Comparison of ENCODE assay signal across 24 cellular contexts in genomic region chr9:108108802-108109448, GRCh38.
A peak's percentile ranks its signal among the peaks of the same experiment; 100 is the strongest.
DNase-seq lines count a peak whose midpoint lies in the region; TF ChIP-seq lines count a peak whose summit lies in the region.
"Had no signal": no experiment of that assay in that cellular context is flagged by ENCODE, and none has a peak within 500 bp of the region (broad histone marks: within the 10 kb centered on the region; RNA-seq: fewer than 3 reads in every experiment).

No MANE protein-coding gene starts in this region.

- H3K27ac Mint-ChIP-seq in CD4-positive, alpha-beta memory T cell = no peak overlapping the region
- H3K27ac Mint-ChIP-seq: activated CD4-positive, alpha-beta T cell treated with anti-CD3 and anti-CD28 coated beads, Interleukin-2, amount 10 ng/mL, durations not matched to agents 7 days and 5 days; activated naive CD4-positive, alpha-beta T cell treated with anti-CD3 and anti-CD28 coated beads for 36 hours; activated T-cell treated with anti-CD3 and anti-CD28 coated beads, Interleukin-2, amount 50 U/mL, for 72 hours; effector memory CD8-positive, alpha-beta T cell; neural progenitor cell; stimulated activated effector memory CD8-positive, alpha-beta T cell treated with anti-CD3 and anti-CD28 coated beads, Interleukin-12 subunit alpha, Interleukin-12 subunit beta, amount 100 ng/mL, for 72 hours; T-helper 2 cell treated with Interferon-gamma antibody and Interleukin-4, amounts not matched to agents 5 μg/mL and 100 μg/mL, for 36 hours had no signal

- H3K4me3 Mint-ChIP-seq in CD4-positive, alpha-beta memory T cell = no peak overlapping the region
- H3K4me3 Mint-ChIP-seq: activated CD4-positive, alpha-beta T cell treated with anti-CD3 and anti-CD28 coated beads, Interleukin-2, amount 10 ng/mL, durations not matched to agents 7 days and 5 days; activated naive CD4-positive, alpha-beta T cell treated with anti-CD3 and anti-CD28 coated beads for 36 hours; activated T-cell treated with anti-CD3 and anti-CD28 coated beads, Interleukin-2, amount 50 U/mL, for 72 hours; effector memory CD8-positive, alpha-beta T cell; neural progenitor cell; stimulated activated effector memory CD8-positive, alpha-beta T cell treated with anti-CD3 and anti-CD28 coated beads, Interleukin-12 subunit alpha, Interleukin-12 subunit beta, amount 100 ng/mL, for 72 hours; T-helper 2 cell treated with Interferon-gamma antibody and Interleukin-4, amounts not matched to agents 5 μg/mL and 100 μg/mL, for 36 hours had no signal

- intact Hi-C loops in CD4-positive, alpha-beta memory T cell (cut with micrococcal nuclease) = no loop called here

- no peak overlapping the region for H3K4me3 ChIP-seq in hepatocyte
- H3K4me3 ChIP-seq in CD4-positive, alpha-beta memory T cell (ENCODE audit: low read length in 2 of 2) = no peak overlapping the region
- H3K4me3 ChIP-seq: BLaER1 treated with 17β-estradiol and CSF1 and Interleukin-3, amounts not matched to agents 10 nM and 100 nM; lung; MG63; neural progenitor cell; upper lobe of right lung had no signal

- CTCF ChIA-PET in CD4-positive, alpha-beta memory T cell (lab: Charles Lee; ENCODE audit: partially characterized antibody) = no interaction called here

- H3K4me1 Mint-ChIP-seq in CD4-positive, alpha-beta memory T cell = no peaks in the 10 kb centered on the region
- H3K4me1 Mint-ChIP-seq: activated CD4-positive, alpha-beta T cell treated with anti-CD3 and anti-CD28 coated beads, Interleukin-2, amount 10 ng/mL, durations not matched to agents 7 days and 5 days; stimulated activated effector memory CD8-positive, alpha-beta T cell treated with anti-CD3 and anti-CD28 coated beads, Interleukin-12 subunit alpha, Interleukin-12 subunit beta, amount 100 ng/mL, for 72 hours had no signal

- H3K9me3 ChIP-seq in hepatocyte (ENCODE audit: low read depth) = no peaks in the 10 kb centered on the region
- H3K9me3 ChIP-seq in CD4-positive, alpha-beta memory T cell (ENCODE audit: control insufficient read depth in 1 of 2, low read length in 2 of 2) = no peaks in the 10 kb centered on the region
- H3K9me3 ChIP-seq: BLaER1 treated with 17β-estradiol and CSF1 and Interleukin-3, amounts not matched to agents 10 nM and 100 nM; MG63; upper lobe of right lung had no signal

- no peak for TF ChIP-seq CTCF in hepatocyte (IDR thresholded peaks at IDR 0.05; ENCODE audit: poor library complexity)

- no peaks in the 10 kb centered on the region for H3K79me2 ChIP-seq in hepatocyte

- peaks cover 23% of the 10 kb centered on the region for H3K4me1 ChIP-seq in hepatocyte (ENCODE audit: insufficient read depth)
- H3K4me1 ChIP-seq in CD4-positive, alpha-beta memory T cell (ENCODE audit: insufficient read depth, low read length) = no peaks in the 10 kb centered on the region
- H3K4me1 ChIP-seq: neural progenitor cell, upper lobe of right lung had no signal

- no peak overlapping the region for H2AFZ ChIP-seq in hepatocyte
- H2AFZ ChIP-seq: neural progenitor cell had no signal

- H3K36me3 Mint-ChIP-seq in CD4-positive, alpha-beta memory T cell = no peaks in the 10 kb centered on the region
- H3K36me3 Mint-ChIP-seq: neural progenitor cell; stimulated activated effector memory CD8-positive, alpha-beta T cell treated with anti-CD3 and anti-CD28 coated beads, Interleukin-12 subunit alpha, Interleukin-12 subunit beta, amount 100 ng/mL, for 72 hours had no signal

- no peaks in the 10 kb centered on the region for H4K20me1 ChIP-seq in hepatocyte (ENCODE audit: insufficient read depth, poor library complexity, severe bottlenecking)
- H4K20me1 ChIP-seq: BLaER1 treated with 17β-estradiol and CSF1 and Interleukin-3, amounts not matched to agents 10 nM and 100 nM had no signal

- DNase-seq in NCI-H748 (lab: John Stamatoyannopoulos, UW; ENCODE audit: unreplicated experiment) = peak; percentile 12
- no peak for DNase-seq in NCI-H748 treated with DMSO at 0.1 percent for 48 hours (lab: John Stamatoyannopoulos, UW)
- DNase-seq in dedifferentiated amniotic fluid mesenchymal stem cell (ENCODE audit: extremely low spot score) = peak; percentile 32
- DNase-seq in hepatocyte (ENCODE audit: low spot score) = peak; percentile 32
- no peak for DNase-seq in NCI-H2107 treated with DMSO at 0.1 percent for 48 hours (lab: John Stamatoyannopoulos, UW; ENCODE audit: unreplicated experiment)
- DNase-seq in CD4-positive, alpha-beta memory T cell = no peak
- DNase-seq in NCI-H187 treated with DMSO at 0.1 percent for 48 hours (lab: John Stamatoyannopoulos, UW) = no peak
- DNase-seq in COLO668 (lab: John Stamatoyannopoulos, UW; ENCODE audit: unreplicated experiment) = no peak
- DNase-seq: activated CD4-positive, alpha-beta T cell treated with anti-CD3 and anti-CD28 coated beads, Interleukin-2, amount 10 ng/mL, durations not matched to agents 7 days and 5 days; activated naive CD4-positive, alpha-beta T cell treated with anti-CD3 and anti-CD28 coated beads for 36 hours; activated T-cell treated with anti-CD3 and anti-CD28 coated beads, Interleukin-2, amount 50 U/mL, for 72 hours; amygdala; Calu3; effector memory CD8-positive, alpha-beta T cell; MG63; NCI-H2081; stimulated activated CD4-positive, alpha-beta T cell treated with anti-CD3 and anti-CD28 coated beads, Interleukin-2, amount 100 ng/mL, for 24 hours; upper lobe of right lung had no signal

- H3K9me2 ChIP-seq in hepatocyte (replicated peaks; ENCODE audit: insufficient read depth) = no peaks in the 10 kb centered on the region

- H3K27ac ChIP-seq in hepatocyte = no peak overlapping the region
- H3K27ac ChIP-seq in CD4-positive, alpha-beta memory T cell (ENCODE audit: low read depth, low read length) = no peak overlapping the region
- H3K27ac ChIP-seq: BLaER1 treated with 17β-estradiol and CSF1 and Interleukin-3, amounts not matched to agents 10 nM and 100 nM; neural progenitor cell; upper lobe of right lung; VCaP had no signal

- H3K27me3 ChIP-seq in hepatocyte = no peaks in the 10 kb centered on the region
- no peaks in the 10 kb centered on the region for H3K27me3 ChIP-seq in CD4-positive, alpha-beta memory T cell (ENCODE audit: insufficient read depth, low read length)
- H3K27me3 ChIP-seq: BLaER1 treated with 17β-estradiol and CSF1 and Interleukin-3, amounts not matched to agents 10 nM and 100 nM; MG63; neural progenitor cell; upper lobe of right lung had no signal

- peaks cover 0 to 8% (median 4%) of the 10 kb centered on the region in 8 donors for H3K9me3 Mint-ChIP-seq in CD4-positive, alpha-beta memory T cell
- H3K9me3 Mint-ChIP-seq: activated CD4-positive, alpha-beta T cell treated with anti-CD3 and anti-CD28 coated beads, Interleukin-2, amount 10 ng/mL, durations not matched to agents 7 days and 5 days; activated naive CD4-positive, alpha-beta T cell treated with anti-CD3 and anti-CD28 coated beads for 36 hours; neural progenitor cell had no signal

- H3K27me3 Mint-ChIP-seq in CD4-positive, alpha-beta memory T cell = no peaks in the 10 kb centered on the region
- H3K27me3 Mint-ChIP-seq: activated CD4-positive, alpha-beta T cell treated with anti-CD3 and anti-CD28 coated beads, Interleukin-2, amount 10 ng/mL, durations not matched to agents 7 days and 5 days; effector memory CD8-positive, alpha-beta T cell had no signal

- 76% methylated on average over 2 of the region's 2 CpGs for WGBS in hepatocyte (ENCODE audit: low lambda C conversion rate, missing lambda C conversion rate)

- H3K4me2 ChIP-seq in hepatocyte = no peak overlapping the region
- H3K4me2 ChIP-seq: BLaER1 treated with 17β-estradiol and CSF1 and Interleukin-3, amounts not matched to agents 10 nM and 100 nM; neural progenitor cell had no signal

- no peaks in the 10 kb centered on the region for H3K36me3 ChIP-seq in hepatocyte (replicated peaks; ENCODE audit: insufficient read depth, low read depth)
- no peaks in the 10 kb centered on the region for H3K36me3 ChIP-seq in CD4-positive, alpha-beta memory T cell (ENCODE audit: insufficient read depth, low read length)
- H3K36me3 ChIP-seq: BLaER1 treated with 17β-estradiol and CSF1 and Interleukin-3, amounts not matched to agents 10 nM and 100 nM; MG63; neural progenitor cell; upper lobe of right lung had no signal

- POLR2A ChIA-PET in CD4-positive, alpha-beta memory T cell (lab: Charles Lee; ENCODE audit: partially characterized antibody) = no interaction called here

Comparison
In these comparisons a context has a peak if more than half of its experiments do, and no peak if none do; other contexts are left out.
1. DNase-seq: peak in NCI-H748 (single experiment), dedifferentiated amniotic fluid mesenchymal stem cell (single experiment) and hepatocyte (single experiment); none in NCI-H748 treated with DMSO at 0.1 percent for 48 hours (single experiment), NCI-H2107 treated with DMSO at 0.1 percent for 48 hours (single experiment), CD4-positive, alpha-beta memory T cell (0 of 5), NCI-H187 treated with DMSO at 0.1 percent for 48 hours (single experiment) and COLO668 (single experiment).